7 cellular contexts compared by ENCODE assay signal in the genomic region with DNA sequence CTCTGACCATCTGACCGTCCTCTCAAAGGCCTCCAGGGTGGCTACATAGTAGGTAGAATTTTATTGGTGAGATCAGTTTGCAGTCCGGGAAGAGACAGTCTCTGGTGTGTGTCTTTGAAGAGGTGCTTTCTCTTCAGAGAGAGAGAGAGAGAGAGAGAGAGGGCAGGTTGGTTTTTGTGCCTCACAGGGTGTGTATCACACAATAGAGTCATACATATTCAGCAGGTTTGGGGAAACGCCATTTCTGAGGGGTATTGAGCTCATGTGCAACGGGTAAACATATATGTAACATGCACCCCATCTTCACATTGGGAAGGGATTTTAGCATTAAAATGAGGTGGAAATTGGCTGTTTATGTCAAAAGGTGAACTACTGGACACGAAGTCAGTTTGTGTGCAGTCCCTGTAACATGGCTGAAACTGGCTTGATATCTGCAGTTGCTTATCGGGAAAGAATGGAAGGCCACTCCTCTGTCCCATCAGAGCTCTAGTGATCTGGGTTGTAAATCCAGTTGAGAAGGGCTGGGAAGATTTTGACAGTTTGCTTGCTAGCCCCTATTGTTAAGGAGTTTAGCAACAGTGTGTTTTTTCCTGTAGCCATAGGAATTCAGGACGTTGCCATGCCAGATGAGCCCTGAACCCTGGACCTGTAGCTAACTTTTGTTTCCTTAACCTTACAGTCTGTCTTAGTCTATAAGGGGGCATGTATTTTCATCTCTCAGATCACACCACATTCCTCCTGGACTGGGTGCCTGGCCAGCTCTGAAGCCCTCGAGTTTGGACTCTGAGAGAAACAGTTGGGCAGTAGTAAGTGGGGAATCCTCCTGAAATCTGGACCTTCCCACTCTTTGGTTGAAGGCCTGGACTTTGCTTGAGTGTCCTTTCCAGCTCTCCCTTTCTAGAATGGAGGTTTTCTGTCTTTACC.
DNase-seq lines count a peak whose midpoint lies in the region; ATAC-seq lines count a peak whose summit lies in the region.
"Not testable (repeated sequence)": the region's sequence is repeated elsewhere in the genome, so short reads cannot be mapped to it uniquely, and the experiment has no call there.

No MANE protein-coding gene starts in this region.

- not testable (repeated sequence) for H2BK15ac ChIP-seq in neuronal stem cell (ENCODE audit: low read length)

- DNase-seq in ELF-1 (ENCODE audit: low read depth, low spot score): peak; percentile 6
- DNase-seq in T-helper 17 cell; activated CD8-positive, alpha-beta T cell treated with anti-CD3 and anti-CD28 coated beads, Interleukin-2, amount 10 ng/mL, durations not matched to agents 7 days and 5 days; central memory CD8-positive, alpha-beta T cell (ENCODE audit: low spot score in 2 of 2); neuronal stem cell (ENCODE audit: low spot score): not testable (repeated sequence)
- peak; percentile 31 for DNase-seq in islet precursor cell

- CTCF ChIA-PET in activated CD8-positive, alpha-beta T cell treated with anti-CD3 and anti-CD28 coated beads, Interleukin-2, amount 10 ng/mL, durations not matched to agents 7 days and 5 days (lab: Charles Lee): not testable (repeated sequence)

- not testable (repeated sequence) for H3K4ac ChIP-seq in neuronal stem cell (ENCODE audit: low read length)

- peaks cover 17% of the 10 kb centered on the region for H3K4me1 Mint-ChIP-seq in T-helper 17 cell
- H3K4me1 Mint-ChIP-seq in activated CD8-positive, alpha-beta T cell treated with anti-CD3 and anti-CD28 coated beads, Interleukin-2, amount 10 ng/mL, durations not matched to agents 7 days and 5 days (ENCODE audit: low read depth): peaks cover 35% of the 10 kb centered on the region
- peaks cover 32% of the 10 kb centered on the region for H3K4me1 Mint-ChIP-seq in activated naive CD4-positive, alpha-beta T cell treated with anti-CD3 and anti-CD28 coated beads, Interleukin-2, amount 50 U/mL, for 24 hours
- peaks cover 21% of the 10 kb centered on the region for H3K4me1 Mint-ChIP-seq in central memory CD8-positive, alpha-beta T cell

- not testable (repeated sequence) for H3K36me3 Mint-ChIP-seq in T-helper 17 cell (ENCODE audit: low read depth); activated CD8-positive, alpha-beta T cell treated with anti-CD3 and anti-CD28 coated beads, Interleukin-2, amount 10 ng/mL, durations not matched to agents 7 days and 5 days (ENCODE audit: low read depth); activated naive CD4-positive, alpha-beta T cell treated with anti-CD3 and anti-CD28 coated beads, Interleukin-2, amount 50 U/mL, for 24 hours; central memory CD8-positive, alpha-beta T cell (ENCODE audit: insufficient read depth)

- H3K27ac ChIP-seq in neuronal stem cell (replicated peaks; ENCODE audit: low read length): not testable (repeated sequence)

- H2AFZ ChIP-seq in neuronal stem cell (ENCODE audit: low read length): peak overlapping the region; percentile 40

- H3K4me3 Mint-ChIP-seq in T-helper 17 cell: peak overlapping the region; percentile 50
- not testable (repeated sequence) for H3K4me3 Mint-ChIP-seq in activated CD8-positive, alpha-beta T cell treated with anti-CD3 and anti-CD28 coated beads, Interleukin-2, amount 10 ng/mL, durations not matched to agents 7 days and 5 days
- H3K4me3 Mint-ChIP-seq in activated naive CD4-positive, alpha-beta T cell treated with anti-CD3 and anti-CD28 coated beads, Interleukin-2, amount 50 U/mL, for 24 hours: peak overlapping the region; percentile 68
- peak overlapping the region; percentile 36 for H3K4me3 Mint-ChIP-seq in central memory CD8-positive, alpha-beta T cell

- POLR2A ChIA-PET in activated CD8-positive, alpha-beta T cell treated with anti-CD3 and anti-CD28 coated beads, Interleukin-2, amount 10 ng/mL, durations not matched to agents 7 days and 5 days (lab: Charles Lee): not testable (repeated sequence)

- H3K18ac ChIP-seq in neuronal stem cell (ENCODE audit: low read length): not testable (repeated sequence)

- not testable (repeated sequence) for H2BK120ac ChIP-seq in neuronal stem cell (ENCODE audit: low read depth, low read length)

- H2BK12ac ChIP-seq in neuronal stem cell (ENCODE audit: low read length): not testable (repeated sequence)

- not testable (repeated sequence) for H3K9ac ChIP-seq in neuronal stem cell (ENCODE audit: low read depth, low read length, poor library complexity)

- H3K79me1 ChIP-seq in neuronal stem cell (ENCODE audit: low read depth, low read length): not testable (repeated sequence)

- H2AK5ac ChIP-seq in neuronal stem cell (ENCODE audit: low read depth, low read length): not testable (repeated sequence)

- H4K91ac ChIP-seq in neuronal stem cell (ENCODE audit: low read depth, low read length, poor library complexity): not testable (repeated sequence)

- H3K36me3 ChIP-seq in neuronal stem cell (replicated peaks in 1 of 2; ENCODE audit: control insufficient read depth in 2 of 2, insufficient read depth in 2 of 2, low read length in 2 of 2): not testable (repeated sequence)

- H3K27ac Mint-ChIP-seq in T-helper 17 cell: peak overlapping the region; percentile 90
- peak overlapping the region; percentile 88 for H3K27ac Mint-ChIP-seq in activated CD8-positive, alpha-beta T cell treated with anti-CD3 and anti-CD28 coated beads, Interleukin-2, amount 10 ng/mL, durations not matched to agents 7 days and 5 days
- peak overlapping the region; percentile 97 for H3K27ac Mint-ChIP-seq in activated naive CD4-positive, alpha-beta T cell treated with anti-CD3 and anti-CD28 coated beads, Interleukin-2, amount 50 U/mL, for 24 hours
- H3K27ac Mint-ChIP-seq in central memory CD8-positive, alpha-beta T cell (ENCODE audit: low read depth): peak overlapping the region; percentile 84

- H3K27me3 Mint-ChIP-seq in T-helper 17 cell; activated CD8-positive, alpha-beta T cell treated with anti-CD3 and anti-CD28 coated beads, Interleukin-2, amount 10 ng/mL, durations not matched to agents 7 days and 5 days (ENCODE audit: low read depth); activated naive CD4-positive, alpha-beta T cell treated with anti-CD3 and anti-CD28 coated beads, Interleukin-2, amount 50 U/mL, for 24 hours; central memory CD8-positive, alpha-beta T cell: not testable (repeated sequence)

- H3K9me3 ChIP-seq in T-helper 17 cell (ENCODE audit: control insufficient read depth, low read length, poor library complexity, severe bottlenecking); neuronal stem cell (replicated peaks in 1 of 2; ENCODE audit: control insufficient read depth in 2 of 2, insufficient read depth in 1 of 2, low read depth in 1 of 2, low read length in 2 of 2): not testable (repeated sequence)

- H3K23ac ChIP-seq in neuronal stem cell (ENCODE audit: low read depth, low read length, poor library complexity): not testable (repeated sequence)

- H4K8ac ChIP-seq in neuronal stem cell (ENCODE audit: low read depth, low read length): not testable (repeated sequence)

- not testable (repeated sequence) for H2BK5ac ChIP-seq in neuronal stem cell (ENCODE audit: low read length)

- ATAC-seq in T-helper 17 cell; activated CD8-positive, alpha-beta T cell treated with anti-CD3 and anti-CD28 coated beads, Interleukin-2, amount 10 ng/mL, durations not matched to agents 7 days and 5 days; central memory CD8-positive, alpha-beta T cell (replicated peaks; ENCODE audit: extremely low read depth, poor library complexity, severe bottlenecking): not testable (repeated sequence)

- H3K4me3 ChIP-seq in neuronal stem cell (ENCODE audit: low read length in 2 of 2): not testable (repeated sequence)

- not testable (repeated sequence) for H3K9me3 Mint-ChIP-seq in activated CD8-positive, alpha-beta T cell treated with anti-CD3 and anti-CD28 coated beads, Interleukin-2, amount 10 ng/mL, durations not matched to agents 7 days and 5 days (ENCODE audit: insufficient read depth); activated naive CD4-positive, alpha-beta T cell treated with anti-CD3 and anti-CD28 coated beads, Interleukin-2, amount 50 U/mL, for 24 hours; central memory CD8-positive, alpha-beta T cell

- H3K4me2 ChIP-seq in neuronal stem cell (ENCODE audit: insufficient read depth, low read length, poor library complexity, severe bottlenecking): not testable (repeated sequence)

- not testable (repeated sequence) for H3K27me3 ChIP-seq in neuronal stem cell (ENCODE audit: control insufficient read depth in 3 of 3, insufficient read depth in 3 of 3, low read depth in 1 of 3, low read length in 3 of 3)

- H3K14ac ChIP-seq in neuronal stem cell (ENCODE audit: low read length): not testable (repeated sequence)

- not testable (repeated sequence) for H3K4me1 ChIP-seq in neuronal stem cell (ENCODE audit: control insufficient read depth in 2 of 2, insufficient read depth in 1 of 2, low read depth in 1 of 2, low read length in 2 of 2)

- WGBS in neuronal stem cell (ENCODE audit: extremely low coverage in 2 of 2, insufficient read length in 2 of 2, insufficient replicate concordance in 1 of 2), 2 donors: no CpG with 5 or more reads among the region's 8 CpGs
